27 cellular contexts compared by ENCODE assay signal in genomic region chr3:196008387-196008786, GRCh38.
"Had no signal": no experiment of that assay in that cellular context is flagged by ENCODE, and none has a peak within 500 bp of the region (broad histone marks: within the 10 kb centered on the region; RNA-seq: fewer than 3 reads in every experiment).

No MANE protein-coding gene starts in this region.

- H3K4me3 ChIP-seq: coronary artery, dorsolateral prefrontal cortex, esophagus squamous epithelium, gastrocnemius medialis, heart right ventricle, left lung, lower lobe of right lung, mucosa of descending colon had no signal

- FAIRE-seq: colon, endometrium, islet of Langerhans, keratinocyte had no signal

- H3K36me3 ChIP-seq: esophagus squamous epithelium, gastrocnemius medialis, heart right ventricle, left lung, lower lobe of right lung had no signal

- ATAC-seq: effector memory CD8-positive, alpha-beta T cell; gastrocnemius medialis; heart right ventricle; left cardiac atrium; left lung; left ventricle myocardium superior; mucosa of descending colon had no signal

- H3K4me1 Mint-ChIP-seq: endodermal cell, mesothelial cell of epicardium had no signal

- DNase-seq: dermis blood vessel endothelial cell; dorsolateral prefrontal cortex; effector CD4-positive, alpha-beta T cell; effector memory CD8-positive, alpha-beta T cell; endodermal cell; erythroblast; esophagus squamous epithelium; foreskin fibroblast; foreskin melanocyte; gastrocnemius medialis; glutamatergic neuron; head of caudate nucleus; heart right ventricle; hippocampal formation; left cardiac atrium; left lung; left ventricle myocardium superior; lower lobe of right lung; mesendoderm; mucosa of descending colon had no signal

- H3K9me3 ChIP-seq: esophagus squamous epithelium, gastrocnemius medialis, lower lobe of right lung, mucosa of descending colon had no signal

- H3K27ac Mint-ChIP-seq: effector memory CD8-positive, alpha-beta T cell; endodermal cell; mesothelial cell of epicardium had no signal

- H3K4me1 ChIP-seq: gastrocnemius medialis, heart right ventricle, left lung, lower lobe of right lung had no signal

- H3K4me3 Mint-ChIP-seq: effector memory CD8-positive, alpha-beta T cell; endodermal cell; mesothelial cell of epicardium had no signal

- H3K27ac ChIP-seq: coronary artery, dorsolateral prefrontal cortex, epithelial cell of prostate, esophagus squamous epithelium, gastrocnemius medialis, heart right ventricle, left lung, lower lobe of right lung had no signal

- H3K36me3 Mint-ChIP-seq: mesothelial cell of epicardium had no signal

- H3K9me3 Mint-ChIP-seq: effector memory CD8-positive, alpha-beta T cell had no signal
